ENCODE assay signal across 23 cellular contexts in genomic region chr3:134065252-134065651, GRCh38.
"Had no signal": no experiment of that assay in that cellular context is flagged by ENCODE, and none has a peak within 500 bp of the region (broad histone marks: within the 10 kb centered on the region; RNA-seq: fewer than 3 reads in every experiment).

No MANE protein-coding gene starts in this region.

- FAIRE-seq: keratinocyte, pancreas, urothelium cell line had no signal

- ATAC-seq: gastrocnemius medialis; left lung; pancreas; psoas muscle; stimulated activated memory B cell treated with anti-CD40 and anti-IgM and Interleukin-4, amounts not matched to agents 10 μg/mL and 1 μg/mL and 100 μg/mL, for 72 hours had no signal

- H3K36me3 ChIP-seq: gastrocnemius medialis, left lung, pancreas, right lobe of liver, tibial nerve had no signal

- H3K4me1 Mint-ChIP-seq: stimulated activated memory B cell treated with anti-CD40 and anti-IgM and Interleukin-4, amounts not matched to agents 10 μg/mL and 1 μg/mL and 100 μg/mL, for 72 hours had no signal

- H3K27me3 ChIP-seq: dorsolateral prefrontal cortex, gastrocnemius medialis, left lung, pancreas, right lobe of liver, testis, tibial nerve had no signal

- H3K36me3 Mint-ChIP-seq: stimulated activated memory B cell treated with anti-CD40 and anti-IgM and Interleukin-4, amounts not matched to agents 10 μg/mL and 1 μg/mL and 100 μg/mL, for 72 hours had no signal

- H3K9me3 Mint-ChIP-seq: nephron; stimulated activated memory B cell treated with anti-CD40 and anti-IgM and Interleukin-4, amounts not matched to agents 10 μg/mL and 1 μg/mL and 100 μg/mL, for 72 hours; stimulated activated naive CD8-positive, alpha-beta T cell treated with anti-CD3 and anti-CD28 coated beads, Interleukin-15, Interleukin-2, amounts not matched to agents 100 ng/mL and 50 ng/mL, for 24 hours had no signal

- H3K4me3 Mint-ChIP-seq: nephron; stimulated activated memory B cell treated with anti-CD40 and anti-IgM and Interleukin-4, amounts not matched to agents 10 μg/mL and 1 μg/mL and 100 μg/mL, for 72 hours; stimulated activated naive CD8-positive, alpha-beta T cell treated with anti-CD3 and anti-CD28 coated beads, Interleukin-15, Interleukin-2, amounts not matched to agents 100 ng/mL and 50 ng/mL, for 24 hours had no signal

- H3K27ac ChIP-seq: dorsolateral prefrontal cortex, gastrocnemius medialis, pancreas, psoas muscle, right lobe of liver, testis had no signal

- H3K4me3 ChIP-seq: coronary artery, dorsolateral prefrontal cortex, gastrocnemius medialis, left lung, lung, pancreas, psoas muscle, right lobe of liver, testis, tibial nerve had no signal

- H3K9me3 ChIP-seq: gastrocnemius medialis, left lung, pancreas, psoas muscle, right lobe of liver, testis, tibial nerve had no signal

- DNase-seq: effector CD8-positive, alpha-beta T cell; gastrocnemius medialis; left lung; mesenchymal stem cell; midbrain; occipital lobe; pancreas; psoas muscle; retina; stimulated activated CD4-positive, alpha-beta T cell treated with anti-CD3 and anti-CD28 coated beads, Interleukin-15, amount 100 ng/mL, for 24 hours; stimulated activated CD4-positive, alpha-beta T cell treated with anti-CD3 and anti-CD28 coated beads, Interleukin-1b, Interleukin-23, amount 100 ng/mL, for 48 hours; stimulated activated CD4-positive, alpha-beta T cell treated with anti-CD3 and anti-CD28 coated beads, Interleukin-4, amount 100 ng/mL, for 24 hours had no signal

- H3K27ac Mint-ChIP-seq: stimulated activated memory B cell treated with anti-CD40 and anti-IgM and Interleukin-4, amounts not matched to agents 10 μg/mL and 1 μg/mL and 100 μg/mL, for 72 hours; stimulated activated naive CD8-positive, alpha-beta T cell treated with anti-CD3 and anti-CD28 coated beads, Interleukin-15, Interleukin-2, amounts not matched to agents 100 ng/mL and 50 ng/mL, for 24 hours had no signal

- H3K27me3 Mint-ChIP-seq: stimulated activated naive CD8-positive, alpha-beta T cell treated with anti-CD3 and anti-CD28 coated beads, Interleukin-15, Interleukin-2, amounts not matched to agents 100 ng/mL and 50 ng/mL, for 24 hours had no signal
